ENCODE assay signal across 9 cellular contexts in genomic region chr7:128236924-128237586, GRCh38. TPM values are rescaled to one million over a fixed set of nuclear protein-coding genes. Genes with fewer than 3 reads are reported as not detected.
DNase-seq lines count a peak whose midpoint lies in the region; ATAC-seq and TF ChIP-seq lines count a peak whose summit lies in the region.
"Had no signal": no experiment of that assay in that cellular context is flagged by ENCODE, and none has a peak within 500 bp of the region (broad histone marks: within the 10 kb centered on the region; RNA-seq: fewer than 3 reads in every experiment).

No MANE protein-coding gene starts in this region.

- no peak overlapping the region for H3K4me3 ChIP-seq in Panc1 (ENCODE audit: low read depth in 2 of 2, low read length in 2 of 2)

- POLR2A ChIA-PET in Panc1 (lab: Charles Lee) (no interaction called here), HEK293T (lab: Yijun Ruan, JAX) (no interaction called here)

- H3K27ac ChIP-seq in Panc1 (ENCODE audit: low read length), result no peak overlapping the region

- in situ Hi-C loops in Panc1 (cut with HindIII; ENCODE audit: low pct_unique_long_range_greater_than_20kb, low sequenced_read_pairs), result no loop called here

- H3K9me3 ChIP-seq in Panc1 (ENCODE audit: control insufficient read depth, insufficient read depth, low read depth, low read length), result no peaks in the 10 kb centered on the region

- H3K4me1 ChIP-seq in Panc1 (ENCODE audit: control insufficient read depth, insufficient read depth, low read length), result no peaks in the 10 kb centered on the region

- peak; percentile 58 for ATAC-seq in HG02973 (IDR thresholded peaks at IDR 0.05; ENCODE audit: unreplicated experiment)
- ATAC-seq in Panc1, result no peak
- ATAC-seq in esophagus mucosa, result peak; percentile 96
- ATAC-seq in stimulated activated naive CD8-positive, alpha-beta T cell treated with anti-CD3 and anti-CD28 coated beads, Interleukin-15, Interleukin-2, amounts not matched to agents 100 U/mL and 50 U/mL, for 24 hours, result peak; percentile 77

- peak; percentile 48 for DNase-seq in NK-92 treated with Interleukin-12 subunit alpha and Interleukin-12 subunit beta, amount 100 ng/mL, for 24 hours (lab: John Stamatoyannopoulos, UW)
- no peak for DNase-seq in NK-92 (lab: John Stamatoyannopoulos, UW; ENCODE audit: unreplicated experiment)
- peak; percentile 43 for DNase-seq in Panc1 (ENCODE audit: low read depth, low spot score)
- peak; percentile 8 for DNase-seq in stimulated activated naive CD8-positive, alpha-beta T cell treated with anti-CD3 and anti-CD28 coated beads, Interleukin-15, Interleukin-2, amounts not matched to agents 100 U/mL and 50 U/mL, for 24 hours
- DNase-seq in amygdala (lab: John Stamatoyannopoulos, UW), result no peak
- no peak for DNase-seq in HEK293T (ENCODE audit: extremely low spot score)

- no peaks in the 10 kb centered on the region for H3K36me3 ChIP-seq in Panc1 (ENCODE audit: control insufficient read depth, insufficient read depth, low read length)

- BruUV-seq in Panc1 (replicated peaks; lab: Mats Ljungman, UMichigan), result no TSS peak

- H3K27me3 ChIP-seq in Panc1 (ENCODE audit: control insufficient read depth, insufficient read depth, low read length), result no peaks in the 10 kb centered on the region

- CTCF ChIA-PET in Panc1 (lab: Charles Lee) (no interaction called here), HEK293T (lab: Yijun Ruan, JAX) (interaction anchor here (1.0 kb wide), 1 partner anchor 28 kb away, joined by 4 read pairs; no protein-coding TSS in a partner anchor)

- intact Hi-C loops in Panc1 (cut with micrococcal nuclease; ENCODE audit: unreplicated experiment), result no loop called here

- no peak for TF ChIP-seq CTCF in Panc1 (IDR thresholded peaks at IDR 0.05)

TF ChIP-seq in HEK293T, 16 proteins besides CTCF, POLR2A, EP300 and RAD21:
- no peak for TF ChIP-seq ARNT (IDR thresholded peaks at IDR 0.05)
- no peak for TF ChIP-seq L3MBTL2 (conservative IDR thresholded peaks at IDR 0.05)
- no peak for TF ChIP-seq BHLHE40 (IDR thresholded peaks at IDR 0.05; ENCODE audit: borderline replicate concordance)
- TF ChIP-seq ELF4 (IDR thresholded peaks at IDR 0.05), result no peak
- TF ChIP-seq ZNF384 (IDR thresholded peaks at IDR 0.05), result no peak
- no peak for TF ChIP-seq TARDBP (IDR thresholded peaks at IDR 0.05)
- no peak for TF ChIP-seq CTBP1 (IDR thresholded peaks at IDR 0.05; ENCODE audit: borderline replicate concordance)
- no peak for TF ChIP-seq FOXK2 (IDR thresholded peaks at IDR 0.05)
- TF ChIP-seq NFRKB (IDR thresholded peaks at IDR 0.05), result no peak
- no peak for TF ChIP-seq FOXA1 (IDR thresholded peaks at IDR 0.05)
- no peak for TF ChIP-seq SP1 (IDR thresholded peaks at IDR 0.05)
- TF ChIP-seq, protein P1, sequence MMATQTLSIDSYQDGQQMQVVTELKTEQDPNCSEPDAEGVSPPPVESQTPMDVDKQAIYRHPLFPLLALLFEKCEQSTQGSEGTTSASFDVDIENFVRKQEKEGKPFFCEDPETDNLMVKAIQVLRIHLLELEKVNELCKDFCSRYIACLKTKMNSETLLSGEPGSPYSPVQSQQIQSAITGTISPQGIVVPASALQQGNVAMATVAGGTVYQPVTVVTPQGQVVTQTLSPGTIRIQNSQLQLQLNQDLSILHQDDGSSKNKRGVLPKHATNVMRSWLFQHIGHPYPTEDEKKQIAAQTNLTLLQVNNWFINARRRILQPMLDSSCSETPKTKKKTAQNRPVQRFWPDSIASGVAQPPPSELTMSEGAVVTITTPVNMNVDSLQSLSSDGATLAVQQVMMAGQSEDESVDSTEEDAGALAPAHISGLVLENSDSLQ (IDR thresholded peaks at IDR 0.05), result no peak
- TF ChIP-seq FOXM1 (IDR thresholded peaks at IDR 0.05; ENCODE audit: borderline replicate concordance), result no peak
- no peak for TF ChIP-seq HDGF (IDR thresholded peaks at IDR 0.05; ENCODE audit: borderline replicate concordance)
- TF ChIP-seq SUZ12 (IDR thresholded peaks at IDR 0.05), result no peak
- TF ChIP-seq LEF1 (IDR thresholded peaks at IDR 0.05; ENCODE audit: borderline replicate concordance), result no peak

RNA-seq across cellular contexts. Expression of gene LEP, which starts 4.0 kb away (rescaled TPM):
- total RNA-seq in Panc1 (2021; ENCODE audit: unreplicated experiment), result not detected
- 0.08 TPM for polyA plus RNA-seq in Panc1 (2012; ENCODE audit: insufficient read length)
- 0.12 TPM for total RNA-seq in esophagus mucosa
- total RNA-seq: activated CD8-positive, alpha-beta memory T cell treated with anti-CD3 and anti-CD28 coated beads for 36 hours had no signal

Comparison
In these comparisons a context has a peak if more than half of its experiments do, and no peak if none do; other contexts are left out.
1. DNase-seq: peak in NK-92 treated with Interleukin-12 subunit alpha and Interleukin-12 subunit beta, amount 100 ng/mL, for 24 hours (single experiment), Panc1 (single experiment) and stimulated activated naive CD8-positive, alpha-beta T cell treated with anti-CD3 and anti-CD28 coated beads, Interleukin-15, Interleukin-2, amounts not matched to agents 100 U/mL and 50 U/mL, for 24 hours (single experiment); none in NK-92 (single experiment), amygdala (0 of 56) and HEK293T (single experiment).